Comparison of ENCODE assay signal across 30 cellular contexts in genomic region chr10:6988654-6989053, GRCh38.
A peak's percentile ranks its signal among the peaks of the same experiment; 100 is the strongest.
DNase-seq lines count a peak whose midpoint lies in the region; ATAC-seq, FAIRE-seq and TF ChIP-seq lines count a peak whose summit lies in the region.
"Had no signal": no experiment of that assay in that cellular context is flagged by ENCODE, and none has a peak within 500 bp of the region (broad histone marks: within the 10 kb centered on the region; RNA-seq: fewer than 3 reads in every experiment).

No MANE protein-coding gene starts in this region.

- no peak overlapping the region for H4K5ac ChIP-seq in mesendoderm (ENCODE audit: low read length)

- H3K79me2 ChIP-seq in K562 (ENCODE audit: control insufficient read depth, insufficient read depth, low read length) (no peaks in the 10 kb centered on the region), mesendoderm (ENCODE audit: control insufficient read depth, insufficient read depth, low read length) (no peaks in the 10 kb centered on the region)

- H3K27me3 ChIP-seq in K562 (ENCODE audit: control insufficient read depth in 2 of 2, insufficient read depth in 2 of 2, low read length in 2 of 2) (no peaks in the 10 kb centered on the region), mesendoderm (ENCODE audit: insufficient read depth, low read length, poor library complexity) (no peaks in the 10 kb centered on the region)
- H3K27me3 ChIP-seq: body of pancreas, neutrophil, Peyer's patch, sigmoid colon, testis, uterus had no signal

- H3K4ac ChIP-seq in mesendoderm (ENCODE audit: low read depth, low read length) = no peak overlapping the region

- no peak overlapping the region for H3K27ac ChIP-seq in K562 (ENCODE audit: extremely low read depth, low read depth, low read length)
- H3K27ac ChIP-seq in mesendoderm (ENCODE audit: low read depth, low read length) = no peak overlapping the region
- H3K27ac ChIP-seq: body of pancreas, esophagus squamous epithelium, neutrophil, Peyer's patch, prostate gland, sigmoid colon, testis, uterus had no signal

- FAIRE-seq in K562 (lab: Jason Lieb, UNC) = no peak
- FAIRE-seq: A204.1, frontal cortex, GM12892, GM19239 had no signal

- no peak overlapping the region for H2AK5ac ChIP-seq in mesendoderm (ENCODE audit: low read length)

- no peak for TF ChIP-seq POLR2A in K562 (conservative IDR thresholded peaks at IDR 0.05)

- TF ChIP-seq EP300 in K562 (IDR thresholded peaks at IDR 0.05; ENCODE audit: low read length) = no peak

- H3K36me3 ChIP-seq in K562 (ENCODE audit: control insufficient read depth, insufficient read depth, low read length) = no peaks in the 10 kb centered on the region
- H3K36me3 ChIP-seq in mesendoderm (ENCODE audit: control insufficient read depth, insufficient read depth, low read length) = no peaks in the 10 kb centered on the region
- H3K36me3 ChIP-seq: esophagus squamous epithelium, neutrophil, Peyer's patch, prostate gland, sigmoid colon, uterus had no signal

- POLR2A ChIA-PET in K562 (lab: Yijun Ruan, JAX) = no interaction called here

- H3K9me1 ChIP-seq in K562 (ENCODE audit: control insufficient read depth, insufficient read depth, low read length) = no peaks in the 10 kb centered on the region

- H4K20me1 ChIP-seq in K562 (replicated peaks; ENCODE audit: control insufficient read depth, insufficient read depth, low read length) = no peaks in the 10 kb centered on the region

- no peak overlapping the region for H3K18ac ChIP-seq in mesendoderm (ENCODE audit: low read length)

- TF ChIP-seq RAD21 in K562 (CRISPR knock-in tag; conservative IDR thresholded peaks at IDR 0.05 in 1 of 2, IDR thresholded peaks at IDR 0.05 in 1 of 2) = no peak

- H3K4me3 ChIP-seq in K562 = no peak overlapping the region
- H3K4me3 ChIP-seq in mesendoderm (ENCODE audit: low read length) = no peak overlapping the region
- H3K4me3 ChIP-seq: body of pancreas, esophagus squamous epithelium, Peyer's patch, prostate gland, sigmoid colon, testis, uterus had no signal

- no TSS peak for BruUV-seq in K562 (replicated peaks; lab: Mats Ljungman, UMichigan)

- no peak overlapping the region for H3K56ac ChIP-seq in mesendoderm (ENCODE audit: low read length)

- no peak overlapping the region for H3K23ac ChIP-seq in mesendoderm (ENCODE audit: low read length)

- peak; percentile 31 for DNase-seq in activated CD4-positive, alpha-beta T cell treated with anti-CD3 and anti-CD28 coated beads for 48 hours
- no peak for DNase-seq in activated CD4-positive, alpha-beta T cell treated with anti-CD3 and anti-CD28 coated beads for 1 hour
- peak; percentile 17 for DNase-seq in GDM1 (lab: John Stamatoyannopoulos, UW)
- DNase-seq in NOMO-1 (lab: John Stamatoyannopoulos, UW; ENCODE audit: unreplicated experiment in 2 of 2) = peak; percentile 48 to 56
- no peak for DNase-seq in K562 (ENCODE audit: extremely low read depth in 1 of 4, low spot score in 3 of 4)
- DNase-seq in mesendoderm = no peak
- DNase-seq in cerebellum (ENCODE audit: low spot score) = no peak
- DNase-seq: activated CD4-positive, alpha-beta T cell treated with anti-CD3 and anti-CD28 coated beads, Interleukin-2, amount 50 U/mL, for 1 hour; activated CD8-positive, alpha-beta memory T cell treated with anti-CD3 and anti-CD28 coated beads, Interleukin-2, amount 50 U/mL, for 4 hours; activated effector memory CD4-positive, alpha-beta T cell treated with Interleukin-2 at 50 U/mL for 16 hours; body of pancreas; DMS79; effector memory CD4-positive, alpha-beta T cell; esophagus squamous epithelium; hippocampal formation; immature natural killer cell; NCI-H1436; NCI-H446 treated with DMSO at 0.1 percent for 48 hours; Peyer's patch; sigmoid colon; testis; uterus had no signal

- intact Hi-C loops in K562 (cut with micrococcal nuclease) = no loop called here

- H2BK5ac ChIP-seq in mesendoderm (ENCODE audit: low read length) = no peak overlapping the region

- in situ Hi-C loops in K562 (cut with MboI) = no loop called here

- H4K8ac ChIP-seq in mesendoderm (ENCODE audit: low read depth, low read length) = no peak overlapping the region

- TF ChIP-seq CTCF in K562 (IDR thresholded peaks at IDR 0.05 in 2 of 3, conservative IDR thresholded peaks at IDR 0.05 in 1 of 3; ENCODE audit: insufficient read depth in 2 of 3, low read depth in 1 of 3, low read length in 3 of 3) = no peak

- no peak overlapping the region for H2BK120ac ChIP-seq in mesendoderm (ENCODE audit: low read depth, low read length)

- ATAC-seq in K562 (no peak), GM18498 (IDR thresholded peaks at IDR 0.05; ENCODE audit: unreplicated experiment) (no peak)
- ATAC-seq: body of pancreas, HCT116 had no signal

- H2BK15ac ChIP-seq in mesendoderm (replicated peaks; ENCODE audit: low read depth) = no peak overlapping the region

- CTCF ChIA-PET in K562 (lab: Yijun Ruan, JAX; ENCODE audit: low intra/inter-chr PET ratio) = no interaction called here

- WGBS in K562 (ENCODE audit: insufficient coverage, low coverage, missing lambda C conversion rate) = 42% methylated on average over 4 of the region's 4 CpGs
- WGBS in mesendoderm (ENCODE audit: extremely low coverage, insufficient coverage, low lambda C conversion rate) = no CpG with 5 or more reads among the region's 4 CpGs

- H3K9me3 ChIP-seq in K562 (replicated peaks; ENCODE audit: control insufficient read depth, insufficient read depth, low read depth, low read length) = no peaks in the 10 kb centered on the region
- H3K9me3 ChIP-seq: body of pancreas, esophagus squamous epithelium, neutrophil, prostate gland, sigmoid colon, testis, uterus had no signal

- H2AFZ ChIP-seq in K562 (ENCODE audit: low read depth, low read length) = no peak overlapping the region

- H3K4me2 ChIP-seq in K562 (ENCODE audit: insufficient read depth, low read length) (no peak overlapping the region), mesendoderm (ENCODE audit: low read length) (no peak overlapping the region)

- H3K4me1 ChIP-seq in K562 (replicated peaks in 1 of 2; ENCODE audit: control insufficient read depth in 2 of 2, insufficient read depth in 2 of 2, low read length in 2 of 2) (peaks cover under 1 to 9% of the 10 kb centered on the region in 2 experiments; a peak in 4 of 5 replicates), mesendoderm (ENCODE audit: control insufficient read depth, low read depth, low read length) (no peaks in the 10 kb centered on the region)
- H3K4me1 ChIP-seq: body of pancreas, esophagus squamous epithelium, Peyer's patch, prostate gland, sigmoid colon, testis, uterus had no signal

- H3K79me1 ChIP-seq in mesendoderm (ENCODE audit: low read length) = no peaks in the 10 kb centered on the region

- H3K9ac ChIP-seq in K562 (ENCODE audit: insufficient read depth in 1 of 2, low read depth in 2 of 2, low read length in 2 of 2) = no peak overlapping the region
- H3K9ac ChIP-seq in mesendoderm (ENCODE audit: low read length) = no peak overlapping the region

TF ChIP-seq in K562, 482 proteins besides CTCF, POLR2A, EP300 and RAD21:
- TF ChIP-seq RBM25 (IDR thresholded peaks at IDR 0.05; ENCODE audit: low read depth, low read length, severe bottlenecking) (peak; percentile 51), ZZZ3 (IDR thresholded peaks at IDR 0.05) (no peak), ZNF24 (IDR thresholded peaks at IDR 0.05) (no peak), RCOR1 (IDR thresholded peaks at IDR 0.05; ENCODE audit: borderline replicate concordance in 1 of 2, low read depth in 2 of 2, low read length in 2 of 2) (no peak), SPI1 (IDR thresholded peaks at IDR 0.05; ENCODE audit: borderline replicate concordance, low read depth, low read length) (0 out of 2 replicates have a peak, but pooled peaks have one; percentile 43), ZNF121 (CRISPR knock-in tag; conservative IDR thresholded peaks at IDR 0.05) (peak; percentile 97), ZNF583 (CRISPR knock-in tag; IDR thresholded peaks at IDR 0.05) (no peak), ESRRA (IDR thresholded peaks at IDR 0.05; ENCODE audit: borderline replicate concordance, low read depth) (no peak)

Comparison
In these comparisons a context has a peak if more than half of its experiments do, and no peak if none do; other contexts are left out.
1. DNase-seq: peak in activated CD4-positive, alpha-beta T cell treated with anti-CD3 and anti-CD28 coated beads for 48 hours (single experiment), GDM1 (single experiment) and NOMO-1 (2 of 2); none in activated CD4-positive, alpha-beta T cell treated with anti-CD3 and anti-CD28 coated beads for 1 hour (single experiment), K562 (0 of 4), mesendoderm (single experiment) and cerebellum (single experiment).